In genomic region chr20:3686867-3687321, GRCh38 we compare ENCODE assay signal across 9 cellular contexts. TPM values are rescaled to one million over a fixed set of nuclear protein-coding genes. Genes with fewer than 3 reads are reported as not detected.
A peak's percentile ranks its signal among the peaks of the same experiment; 100 is the strongest.
DNase-seq lines count a peak whose midpoint lies in the region; TF ChIP-seq lines count a peak whose summit lies in the region.
"Had no signal": no experiment of that assay in that cellular context is flagged by ENCODE, and none has a peak within 500 bp of the region (broad histone marks: within the 10 kb centered on the region; RNA-seq: fewer than 3 reads in every experiment).

No MANE protein-coding gene starts in this region.

- H3K4me1 ChIP-seq in mesodermal cell (ENCODE audit: control insufficient read depth, insufficient read depth, low read length, poor library complexity, severe bottlenecking) (peaks cover 7% of the 10 kb centered on the region), vagina (peaks cover 26% of the 10 kb centered on the region)
- H3K4me1 ChIP-seq in CD8-positive, alpha-beta memory T cell (ENCODE audit: insufficient read depth, low read length), result no peaks in the 10 kb centered on the region
- H3K4me1 ChIP-seq: BLaER1 had no signal

- TF ChIP-seq CTCF in vagina (IDR thresholded peaks at IDR 0.05), result no peak

- peak; percentile 19 for DNase-seq in NCI-H345 (lab: John Stamatoyannopoulos, UW)
- no peak for DNase-seq in NCI-H345 treated with DMSO at 0.1 percent for 48 hours (lab: John Stamatoyannopoulos, UW; ENCODE audit: unreplicated experiment)
- peak; percentile 84 for DNase-seq in epidermal melanocyte (ENCODE audit: insufficient read length, low spot score)
- peak in 1 of 2 donors; percentile 98 for DNase-seq in vagina (ENCODE audit: extremely low spot score in 2 of 2)
- DNase-seq in CD8-positive, alpha-beta memory T cell, result no peak
- no peak for DNase-seq in NCI-H526 (lab: John Stamatoyannopoulos, UW)
- no peak for DNase-seq in activated CD4-positive, alpha-beta T cell treated with anti-CD3 and anti-CD28 coated beads for 4 hours

- no peaks in the 10 kb centered on the region for H3K36me3 Mint-ChIP-seq in CD8-positive, alpha-beta memory T cell

- H3K27me3 ChIP-seq in vagina, result no peaks in the 10 kb centered on the region
- no peaks in the 10 kb centered on the region for H3K27me3 ChIP-seq in CD8-positive, alpha-beta memory T cell (ENCODE audit: insufficient read depth, low read length, poor library complexity, severe bottlenecking)

- H3K4me3 Mint-ChIP-seq in CD8-positive, alpha-beta memory T cell, result no peak overlapping the region

- POLR2A ChIA-PET in CD8-positive, alpha-beta memory T cell (lab: Charles Lee), result no interaction called here

- no peak overlapping the region for H3K4me3 ChIP-seq in mesodermal cell (ENCODE audit: extremely low read depth, insufficient read depth, low read length, poor library complexity, severe bottlenecking)
- H3K4me3 ChIP-seq in vagina, result peak overlapping the region in 1 of 2 donors; percentile 6
- no peak overlapping the region for H3K4me3 ChIP-seq in CD8-positive, alpha-beta memory T cell (ENCODE audit: low read length)
- H3K4me3 ChIP-seq: BLaER1 had no signal

- no peak overlapping the region for H3K27ac Mint-ChIP-seq in CD8-positive, alpha-beta memory T cell

- H3K36me3 ChIP-seq in mesodermal cell (ENCODE audit: control insufficient read depth, insufficient read depth, low read length) (no peaks in the 10 kb centered on the region), vagina (no peaks in the 10 kb centered on the region)
- H3K36me3 ChIP-seq in CD8-positive, alpha-beta memory T cell (ENCODE audit: insufficient read depth, low read length), result no peaks in the 10 kb centered on the region
- H3K36me3 ChIP-seq: BLaER1 had no signal

- peaks cover 0 to 2% (median 0%) of the 10 kb centered on the region in 3 donors for H3K4me1 Mint-ChIP-seq in CD8-positive, alpha-beta memory T cell

- no peak for TF ChIP-seq POLR2A in vagina (IDR thresholded peaks at IDR 0.05)

- H3K9me3 Mint-ChIP-seq in CD8-positive, alpha-beta memory T cell, result no peaks in the 10 kb centered on the region

- WGBS in mesodermal cell (ENCODE audit: insufficient coverage in 2 of 2), 2 experiments, result 78 to 82% methylated on average over 8 to 9 of the region's 9 CpGs

- H3K9me3 ChIP-seq in mesodermal cell (ENCODE audit: control insufficient read depth, low read length) (no peaks in the 10 kb centered on the region), vagina (no peaks in the 10 kb centered on the region)
- H3K9me3 ChIP-seq in CD8-positive, alpha-beta memory T cell (ENCODE audit: low read length), result no peaks in the 10 kb centered on the region
- H3K9me3 ChIP-seq: BLaER1 had no signal

- CTCF ChIA-PET in CD8-positive, alpha-beta memory T cell (lab: Charles Lee), result interaction anchor here (1.0 to 1.6 kb wide), 2 partner anchors 8 to 10 kb away, joined by 3 read pairs; no protein-coding TSS in a partner anchor

- intact Hi-C loops in vagina (cut with DNase I), result no loop called here

- H3K27ac ChIP-seq in mesodermal cell (ENCODE audit: low read depth, low read length, severe bottlenecking) (peak overlapping the region; percentile 16), vagina (peak overlapping the region; percentile 81)
- H3K27ac ChIP-seq in CD8-positive, alpha-beta memory T cell (ENCODE audit: low read depth, low read length), result no peak overlapping the region
- H3K27ac ChIP-seq: BLaER1 had no signal

- peaks cover 14 to 36% of the 10 kb centered on the region in 2 donors for H3K27me3 Mint-ChIP-seq in CD8-positive, alpha-beta memory T cell

RNA-seq across cellular contexts. Expression of gene ADAM33, which starts 5.1 kb away (rescaled TPM):
- polyA plus RNA-seq in mesodermal cell (2013, experiment 1 of 2), result 34.2 TPM
- polyA plus RNA-seq in mesodermal cell (2013, experiment 2 of 2), result 40.7 TPM
- total RNA-seq in vagina, result 119 TPM
- not detected for total RNA-seq in CD8-positive, alpha-beta memory T cell
- polyA plus RNA-seq in CD8-positive, alpha-beta memory T cell, result not detected

RNA-seq across cellular contexts. Expression of gene GFRA4, which starts 23.7 kb away (rescaled TPM):
- polyA plus RNA-seq in mesodermal cell (2013, experiment 1 of 2), result not detected
- not detected for polyA plus RNA-seq in mesodermal cell (2013, experiment 2 of 2)
- total RNA-seq in vagina, result not detected
- not detected for total RNA-seq in CD8-positive, alpha-beta memory T cell
- not detected for polyA plus RNA-seq in CD8-positive, alpha-beta memory T cell

RNA-seq across cellular contexts. Expression of gene SIGLEC1, which starts 25.5 kb away (rescaled TPM):
- not detected for polyA plus RNA-seq in mesodermal cell (2013, experiment 1 of 2)
- polyA plus RNA-seq in mesodermal cell (2013, experiment 2 of 2), result not detected
- total RNA-seq in vagina, result 8.8 TPM
- total RNA-seq in CD8-positive, alpha-beta memory T cell, result under 1 TPM; 0.18 to 0.24 TPM
- not detected for polyA plus RNA-seq in CD8-positive, alpha-beta memory T cell

RNA-seq across cellular contexts. Expression of gene HSPA12B, which starts 45.6 kb away (rescaled TPM):
- 1.7 TPM for polyA plus RNA-seq in mesodermal cell (2013, experiment 1 of 2)
- polyA plus RNA-seq in mesodermal cell (2013, experiment 2 of 2), result 1.4 TPM
- 21.6 TPM for total RNA-seq in vagina
- total RNA-seq in CD8-positive, alpha-beta memory T cell, result not detected
- polyA plus RNA-seq in CD8-positive, alpha-beta memory T cell, result not detected

Comparison
In these comparisons a context has a peak if more than half of its experiments do, and no peak if none do; other contexts are left out.
1. DNase-seq: peak in NCI-H345 (single experiment) and epidermal melanocyte (single experiment); none in NCI-H345 treated with DMSO at 0.1 percent for 48 hours (single experiment), CD8-positive, alpha-beta memory T cell (0 of 5), NCI-H526 (0 of 2) and activated CD4-positive, alpha-beta T cell treated with anti-CD3 and anti-CD28 coated beads for 4 hours (0 of 2).
2. RNA of gene ADAM33, which starts 5.1 kb away (total RNA-seq): 119 TPM in vagina (single experiment); not detected in CD8-positive, alpha-beta memory T cell; every median in the first group is over 100 times any median in the second.